ENCODE assay signal across 1 cellular context in the genomic region with DNA sequence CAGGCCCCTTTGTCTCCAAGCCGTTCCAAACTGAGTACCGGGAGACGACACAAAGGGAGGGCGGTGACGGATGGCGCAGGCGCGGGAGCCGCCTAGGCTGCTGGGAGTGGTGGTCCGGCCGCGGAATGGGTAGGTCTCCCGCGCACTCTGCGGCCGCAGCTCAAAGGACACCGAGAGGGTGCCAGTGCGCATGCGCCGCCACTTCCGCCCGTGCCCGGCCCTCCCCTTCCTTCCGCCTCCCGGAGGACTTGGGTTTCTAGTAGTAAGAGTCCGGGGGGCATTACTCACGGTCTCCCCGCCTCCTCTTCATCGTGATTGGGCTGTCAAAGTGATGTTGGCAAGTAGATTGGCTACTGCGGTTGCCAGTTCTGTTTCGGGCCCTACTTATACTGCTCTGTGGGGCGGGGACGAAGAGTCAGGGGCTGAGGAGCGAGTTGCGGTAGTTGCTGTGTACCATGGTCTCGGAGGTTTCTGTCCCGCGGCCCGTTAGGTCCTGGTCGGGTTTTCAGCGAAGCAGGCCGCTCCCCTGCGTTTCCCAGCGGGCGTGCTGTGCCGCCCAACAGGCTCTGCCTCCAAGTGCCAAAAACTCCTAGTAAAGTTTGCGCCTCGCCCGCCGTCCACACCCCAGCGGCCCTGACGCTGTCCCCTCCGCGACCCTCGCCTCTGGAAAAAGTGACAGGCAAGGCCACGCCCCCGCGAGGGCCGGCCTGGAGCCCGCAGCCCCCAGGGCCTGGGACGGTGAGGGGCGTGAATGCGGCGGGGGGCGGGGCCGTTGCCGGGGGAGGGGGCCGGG.
TF ChIP-seq lines count a peak whose summit lies in the region.

No MANE protein-coding gene starts in this region.

TF ChIP-seq in K562, 482 proteins besides CTCF, POLR2A, EP300 and RAD21 (continued from another document and continues in another):
- TF ChIP-seq, protein P1, sequence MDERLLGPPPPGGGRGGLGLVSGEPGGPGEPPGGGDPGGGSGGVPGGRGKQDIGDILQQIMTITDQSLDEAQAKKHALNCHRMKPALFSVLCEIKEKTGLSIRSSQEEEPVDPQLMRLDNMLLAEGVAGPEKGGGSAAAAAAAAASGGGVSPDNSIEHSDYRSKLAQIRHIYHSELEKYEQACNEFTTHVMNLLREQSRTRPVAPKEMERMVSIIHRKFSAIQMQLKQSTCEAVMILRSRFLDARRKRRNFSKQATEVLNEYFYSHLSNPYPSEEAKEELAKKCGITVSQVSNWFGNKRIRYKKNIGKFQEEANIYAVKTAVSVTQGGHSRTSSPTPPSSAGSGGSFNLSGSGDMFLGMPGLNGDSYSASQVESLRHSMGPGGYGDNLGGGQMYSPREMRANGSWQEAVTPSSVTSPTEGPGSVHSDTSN (CRISPR knock-in tag; IDR thresholded peaks at IDR 0.05; ENCODE audit: low read depth) = peak; percentile 65
- TF ChIP-seq, protein P1 (tag; conservative IDR thresholded peaks at IDR 0.05; ENCODE audit: low read depth) = peak; percentile 97
- peak; percentile 23 to 27; a peak in 2 of 4 replicates for TF ChIP-seq SIX5 (IDR thresholded peaks at IDR 0.05; ENCODE audit: borderline replicate concordance in 1 of 2, insufficient read depth in 1 of 2, low read depth in 1 of 2, low read length in 2 of 2)
- peak; percentile 100 for TF ChIP-seq CXXC5 (CRISPR knock-in tag; IDR thresholded peaks at IDR 0.05)
- TF ChIP-seq, protein P2, sequence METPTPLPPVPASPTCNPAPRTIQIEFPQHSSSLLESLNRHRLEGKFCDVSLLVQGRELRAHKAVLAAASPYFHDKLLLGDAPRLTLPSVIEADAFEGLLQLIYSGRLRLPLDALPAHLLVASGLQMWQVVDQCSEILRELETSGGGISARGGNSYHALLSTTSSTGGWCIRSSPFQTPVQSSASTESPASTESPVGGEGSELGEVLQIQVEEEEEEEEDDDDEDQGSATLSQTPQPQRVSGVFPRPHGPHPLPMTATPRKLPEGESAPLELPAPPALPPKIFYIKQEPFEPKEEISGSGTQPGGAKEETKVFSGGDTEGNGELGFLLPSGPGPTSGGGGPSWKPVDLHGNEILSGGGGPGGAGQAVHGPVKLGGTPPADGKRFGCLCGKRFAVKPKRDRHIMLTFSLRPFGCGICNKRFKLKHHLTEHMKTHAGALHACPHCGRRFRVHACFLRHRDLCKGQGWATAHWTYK (CRISPR knock-in tag; IDR thresholded peaks at IDR 0.05) = no peak
- TF ChIP-seq, protein P3, sequence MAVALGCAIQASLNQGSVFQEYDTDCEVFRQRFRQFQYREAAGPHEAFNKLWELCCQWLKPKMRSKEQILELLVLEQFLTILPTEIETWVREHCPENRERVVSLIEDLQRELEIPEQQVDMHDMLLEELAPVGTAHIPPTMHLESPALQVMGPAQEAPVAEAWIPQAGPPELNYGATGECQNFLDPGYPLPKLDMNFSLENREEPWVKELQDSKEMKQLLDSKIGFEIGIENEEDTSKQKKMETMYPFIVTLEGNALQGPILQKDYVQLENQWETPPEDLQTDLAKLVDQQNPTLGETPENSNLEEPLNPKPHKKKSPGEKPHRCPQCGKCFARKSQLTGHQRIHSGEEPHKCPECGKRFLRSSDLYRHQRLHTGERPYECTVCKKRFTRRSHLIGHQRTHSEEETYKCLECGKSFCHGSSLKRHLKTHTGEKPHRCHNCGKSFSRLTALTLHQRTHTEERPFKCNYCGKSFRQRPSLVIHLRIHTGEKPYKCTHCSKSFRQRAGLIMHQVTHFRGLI (CRISPR knock-in tag; IDR thresholded peaks at IDR 0.05) = no peak
- TF ChIP-seq, protein P4, sequence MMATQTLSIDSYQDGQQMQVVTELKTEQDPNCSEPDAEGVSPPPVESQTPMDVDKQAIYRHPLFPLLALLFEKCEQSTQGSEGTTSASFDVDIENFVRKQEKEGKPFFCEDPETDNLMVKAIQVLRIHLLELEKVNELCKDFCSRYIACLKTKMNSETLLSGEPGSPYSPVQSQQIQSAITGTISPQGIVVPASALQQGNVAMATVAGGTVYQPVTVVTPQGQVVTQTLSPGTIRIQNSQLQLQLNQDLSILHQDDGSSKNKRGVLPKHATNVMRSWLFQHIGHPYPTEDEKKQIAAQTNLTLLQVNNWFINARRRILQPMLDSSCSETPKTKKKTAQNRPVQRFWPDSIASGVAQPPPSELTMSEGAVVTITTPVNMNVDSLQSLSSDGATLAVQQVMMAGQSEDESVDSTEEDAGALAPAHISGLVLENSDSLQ (IDR thresholded peaks at IDR 0.05) = peak; percentile 99
- no peak for TF ChIP-seq YBX1 (IDR thresholded peaks at IDR 0.05)
- peak; percentile 58 for TF ChIP-seq EGR1 (conservative IDR thresholded peaks at IDR 0.05)
- no peak for TF ChIP-seq GABPA (tag; conservative IDR thresholded peaks at IDR 0.05; ENCODE audit: low read depth)
- TF ChIP-seq CHD4 (IDR thresholded peaks at IDR 0.05; ENCODE audit: insufficient read depth, insufficient replicate concordance, low read depth, low read length, poor library complexity, severe bottlenecking) = no peak
- peak; percentile 99 for TF ChIP-seq SUPT5H (IDR thresholded peaks at IDR 0.05)
- TF ChIP-seq KDM4B (IDR thresholded peaks at IDR 0.05; ENCODE audit: borderline replicate concordance in 2 of 2, low read depth in 1 of 2) = no peak
- TF ChIP-seq, protein P5, sequence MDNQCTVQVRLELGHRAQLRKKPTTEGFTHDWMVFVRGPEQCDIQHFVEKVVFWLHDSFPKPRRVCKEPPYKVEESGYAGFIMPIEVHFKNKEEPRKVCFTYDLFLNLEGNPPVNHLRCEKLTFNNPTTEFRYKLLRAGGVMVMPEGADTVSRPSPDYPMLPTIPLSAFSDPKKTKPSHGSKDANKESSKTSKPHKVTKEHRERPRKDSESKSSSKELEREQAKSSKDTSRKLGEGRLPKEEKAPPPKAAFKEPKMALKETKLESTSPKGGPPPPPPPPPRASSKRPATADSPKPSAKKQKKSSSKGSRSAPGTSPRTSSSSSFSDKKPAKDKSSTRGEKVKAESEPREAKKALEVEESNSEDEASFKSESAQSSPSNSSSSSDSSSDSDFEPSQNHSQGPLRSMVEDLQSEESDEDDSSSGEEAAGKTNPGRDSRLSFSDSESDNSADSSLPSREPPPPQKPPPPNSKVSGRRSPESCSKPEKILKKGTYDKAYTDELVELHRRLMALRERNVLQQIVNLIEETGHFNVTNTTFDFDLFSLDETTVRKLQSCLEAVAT (IDR thresholded peaks at IDR 0.05) = peak; percentile 32 to 73; a peak in 3 of 4 replicates
- TF ChIP-seq CREBBP (IDR thresholded peaks at IDR 0.05; ENCODE audit: low read depth, low read length) = no peak
- no peak for TF ChIP-seq PHTF2 (CRISPR knock-in tag; IDR thresholded peaks at IDR 0.05)
- no peak for TF ChIP-seq HDAC8 (tag; IDR thresholded peaks at IDR 0.05)
- TF ChIP-seq, protein P6, sequence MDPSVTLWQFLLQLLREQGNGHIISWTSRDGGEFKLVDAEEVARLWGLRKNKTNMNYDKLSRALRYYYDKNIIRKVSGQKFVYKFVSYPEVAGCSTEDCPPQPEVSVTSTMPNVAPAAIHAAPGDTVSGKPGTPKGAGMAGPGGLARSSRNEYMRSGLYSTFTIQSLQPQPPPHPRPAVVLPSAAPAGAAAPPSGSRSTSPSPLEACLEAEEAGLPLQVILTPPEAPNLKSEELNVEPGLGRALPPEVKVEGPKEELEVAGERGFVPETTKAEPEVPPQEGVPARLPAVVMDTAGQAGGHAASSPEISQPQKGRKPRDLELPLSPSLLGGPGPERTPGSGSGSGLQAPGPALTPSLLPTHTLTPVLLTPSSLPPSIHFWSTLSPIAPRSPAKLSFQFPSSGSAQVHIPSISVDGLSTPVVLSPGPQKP (CRISPR knock-in tag; IDR thresholded peaks at IDR 0.05) = no peak
- TF ChIP-seq FOXJ3 (CRISPR knock-in tag; IDR thresholded peaks at IDR 0.05) = no peak
- peak; percentile 80 for TF ChIP-seq HCFC1 (IDR thresholded peaks at IDR 0.05; ENCODE audit: low read depth, low read length)
- TF ChIP-seq, protein P7, sequence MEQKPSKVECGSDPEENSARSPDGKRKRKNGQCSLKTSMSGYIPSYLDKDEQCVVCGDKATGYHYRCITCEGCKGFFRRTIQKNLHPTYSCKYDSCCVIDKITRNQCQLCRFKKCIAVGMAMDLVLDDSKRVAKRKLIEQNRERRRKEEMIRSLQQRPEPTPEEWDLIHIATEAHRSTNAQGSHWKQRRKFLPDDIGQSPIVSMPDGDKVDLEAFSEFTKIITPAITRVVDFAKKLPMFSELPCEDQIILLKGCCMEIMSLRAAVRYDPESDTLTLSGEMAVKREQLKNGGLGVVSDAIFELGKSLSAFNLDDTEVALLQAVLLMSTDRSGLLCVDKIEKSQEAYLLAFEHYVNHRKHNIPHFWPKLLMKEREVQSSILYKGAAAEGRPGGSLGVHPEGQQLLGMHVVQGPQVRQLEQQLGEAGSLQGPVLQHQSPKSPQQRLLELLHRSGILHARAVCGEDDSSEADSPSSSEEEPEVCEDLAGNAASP (IDR thresholded peaks at IDR 0.05) = no peak
- TF ChIP-seq KDM2B (CRISPR knock-in tag; IDR thresholded peaks at IDR 0.05) = no peak
- TF ChIP-seq HNRNPH1 (optimal IDR thresholded peaks at IDR 0.05; ENCODE audit: low read depth, low read length) = no peak
- no peak; the same call in 1 of the 2 replicates for TF ChIP-seq NR1H2 (CRISPR knock-in tag; IDR thresholded peaks at IDR 0.05)
- TF ChIP-seq ETV1 (tag; conservative IDR thresholded peaks at IDR 0.05; ENCODE audit: low read depth) = peak; percentile 66
- no peak for TF ChIP-seq ETS2 (tag; IDR thresholded peaks at IDR 0.05; ENCODE audit: borderline replicate concordance, poor library complexity, severe bottlenecking)
- no peak for TF ChIP-seq ZNF133 (CRISPR knock-in tag; IDR thresholded peaks at IDR 0.05)
- TF ChIP-seq, protein P8, sequence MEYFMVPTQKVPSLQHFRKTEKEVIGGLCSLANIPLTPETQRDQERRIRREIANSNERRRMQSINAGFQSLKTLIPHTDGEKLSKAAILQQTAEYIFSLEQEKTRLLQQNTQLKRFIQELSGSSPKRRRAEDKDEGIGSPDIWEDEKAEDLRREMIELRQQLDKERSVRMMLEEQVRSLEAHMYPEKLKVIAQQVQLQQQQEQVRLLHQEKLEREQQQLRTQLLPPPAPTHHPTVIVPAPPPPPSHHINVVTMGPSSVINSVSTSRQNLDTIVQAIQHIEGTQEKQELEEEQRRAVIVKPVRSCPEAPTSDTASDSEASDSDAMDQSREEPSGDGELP (CRISPR knock-in tag; IDR thresholded peaks at IDR 0.05; ENCODE audit: borderline replicate concordance) = peak; percentile 38; the same call in 1 of the 2 replicates
- TF ChIP-seq KHSRP (IDR thresholded peaks at IDR 0.05) = no peak
- TF ChIP-seq, protein P9, sequence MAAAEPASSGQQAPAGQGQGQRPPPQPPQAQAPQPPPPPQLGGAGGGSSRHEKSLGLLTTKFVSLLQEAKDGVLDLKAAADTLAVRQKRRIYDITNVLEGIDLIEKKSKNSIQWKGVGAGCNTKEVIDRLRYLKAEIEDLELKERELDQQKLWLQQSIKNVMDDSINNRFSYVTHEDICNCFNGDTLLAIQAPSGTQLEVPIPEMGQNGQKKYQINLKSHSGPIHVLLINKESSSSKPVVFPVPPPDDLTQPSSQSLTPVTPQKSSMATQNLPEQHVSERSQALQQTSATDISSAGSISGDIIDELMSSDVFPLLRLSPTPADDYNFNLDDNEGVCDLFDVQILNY (CRISPR knock-in tag; IDR thresholded peaks at IDR 0.05) = no peak
- peak; percentile 87 for TF ChIP-seq ZFX (CRISPR knock-in tag; IDR thresholded peaks at IDR 0.05)
- TF ChIP-seq CCAR2 (IDR thresholded peaks at IDR 0.05; ENCODE audit: low read depth, low read length) = no peak
- TF ChIP-seq CBX5 (IDR thresholded peaks at IDR 0.05; ENCODE audit: borderline replicate concordance, low read depth) = no peak
- 0 out of 2 replicates have a peak, but pooled peaks have one; percentile 22 for TF ChIP-seq HNRNPL (IDR thresholded peaks at IDR 0.05; ENCODE audit: low read depth, low read length)
- no peak for TF ChIP-seq HLTF (IDR thresholded peaks at IDR 0.05)
- TF ChIP-seq BRF1 (IDR thresholded peaks at IDR 0.05; ENCODE audit: borderline replicate concordance, extremely low read depth, insufficient read length) = no peak
- no peak for TF ChIP-seq SIN3B (IDR thresholded peaks at IDR 0.05; ENCODE audit: low read depth)
- no peak for TF ChIP-seq NFXL1 (CRISPR knock-in tag; IDR thresholded peaks at IDR 0.05)
- TF ChIP-seq MCM3 (IDR thresholded peaks at IDR 0.05) = no peak
- TF ChIP-seq, protein P10, sequence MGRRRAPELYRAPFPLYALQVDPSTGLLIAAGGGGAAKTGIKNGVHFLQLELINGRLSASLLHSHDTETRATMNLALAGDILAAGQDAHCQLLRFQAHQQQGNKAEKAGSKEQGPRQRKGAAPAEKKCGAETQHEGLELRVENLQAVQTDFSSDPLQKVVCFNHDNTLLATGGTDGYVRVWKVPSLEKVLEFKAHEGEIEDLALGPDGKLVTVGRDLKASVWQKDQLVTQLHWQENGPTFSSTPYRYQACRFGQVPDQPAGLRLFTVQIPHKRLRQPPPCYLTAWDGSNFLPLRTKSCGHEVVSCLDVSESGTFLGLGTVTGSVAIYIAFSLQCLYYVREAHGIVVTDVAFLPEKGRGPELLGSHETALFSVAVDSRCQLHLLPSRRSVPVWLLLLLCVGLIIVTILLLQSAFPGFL (CRISPR knock-in tag; IDR thresholded peaks at IDR 0.05) = no peak
- peak; percentile 99 for TF ChIP-seq MTA3 (IDR thresholded peaks at IDR 0.05; ENCODE audit: borderline replicate concordance)
- TF ChIP-seq DPF2 (IDR thresholded peaks at IDR 0.05) = no peak
- TF ChIP-seq MTA1 (IDR thresholded peaks at IDR 0.05; ENCODE audit: borderline replicate concordance) = no peak
- TF ChIP-seq STAG1 (CRISPR knock-in tag; IDR thresholded peaks at IDR 0.05; ENCODE audit: borderline replicate concordance) = no peak
- TF ChIP-seq, protein P11, sequence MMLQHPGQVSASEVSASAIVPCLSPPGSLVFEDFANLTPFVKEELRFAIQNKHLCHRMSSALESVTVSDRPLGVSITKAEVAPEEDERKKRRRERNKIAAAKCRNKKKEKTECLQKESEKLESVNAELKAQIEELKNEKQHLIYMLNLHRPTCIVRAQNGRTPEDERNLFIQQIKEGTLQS (IDR thresholded peaks at IDR 0.05) = no peak
- TF ChIP-seq, protein P11 (CRISPR knock-in tag; conservative IDR thresholded peaks at IDR 0.05) = no peak
- TF ChIP-seq GABPB2 (CRISPR knock-in tag; conservative IDR thresholded peaks at IDR 0.05) = no peak
- no peak for TF ChIP-seq ZBTB1 (CRISPR knock-in tag; IDR thresholded peaks at IDR 0.05; ENCODE audit: borderline replicate concordance, low read depth)
- no peak for TF ChIP-seq TAF15 (IDR thresholded peaks at IDR 0.05; ENCODE audit: low read depth, low read length)
- no peak for TF ChIP-seq ZKSCAN1 (IDR thresholded peaks at IDR 0.05; ENCODE audit: low read depth, low read length)
- no peak for TF ChIP-seq MYNN (IDR thresholded peaks at IDR 0.05)
- no peak for TF ChIP-seq MYNN (CRISPR knock-in tag; IDR thresholded peaks at IDR 0.05)
